Comparison of ENCODE assay signal across 1 cellular context in the genomic region with DNA sequence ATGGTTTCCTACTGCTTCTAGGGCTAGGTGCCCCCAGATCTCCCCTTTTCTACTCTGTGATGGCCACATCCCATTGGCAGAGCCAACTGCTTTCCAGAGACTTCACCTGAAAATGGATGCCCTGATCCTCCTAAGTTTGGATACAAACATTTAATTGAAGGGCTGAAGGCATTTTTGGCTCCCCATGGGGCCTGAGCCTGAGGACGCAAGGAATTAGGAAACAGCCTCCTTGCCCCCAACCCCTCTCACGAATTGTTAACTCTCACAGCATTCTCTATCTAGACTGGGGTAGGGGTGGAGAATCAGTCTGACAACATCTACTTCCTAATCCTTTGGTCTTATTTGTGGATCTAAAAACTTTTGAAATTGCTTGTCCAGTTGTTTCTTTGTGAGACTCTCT.
TF ChIP-seq lines count a peak whose summit lies in the region.

No MANE protein-coding gene starts in this region.

TF ChIP-seq in GM23338, 12 proteins besides CTCF, POLR2A, EP300 and RAD21 (continued from another document):
- TF ChIP-seq STAT1 (IDR thresholded peaks at IDR 0.05; ENCODE audit: unreplicated experiment) (no peak), NANOG (IDR thresholded peaks at IDR 0.05; ENCODE audit: borderline replicate concordance) (no peak), JUNB (IDR thresholded peaks at IDR 0.05; ENCODE audit: unreplicated experiment) (no peak), CREB1 (CRISPR knock-in tag; IDR thresholded peaks at IDR 0.05; ENCODE audit: low read depth) (no peak), EZH2phosphoT487 (IDR thresholded peaks at IDR 0.05; ENCODE audit: unreplicated experiment) (no peak)
- TF ChIP-seq, protein P1, sequence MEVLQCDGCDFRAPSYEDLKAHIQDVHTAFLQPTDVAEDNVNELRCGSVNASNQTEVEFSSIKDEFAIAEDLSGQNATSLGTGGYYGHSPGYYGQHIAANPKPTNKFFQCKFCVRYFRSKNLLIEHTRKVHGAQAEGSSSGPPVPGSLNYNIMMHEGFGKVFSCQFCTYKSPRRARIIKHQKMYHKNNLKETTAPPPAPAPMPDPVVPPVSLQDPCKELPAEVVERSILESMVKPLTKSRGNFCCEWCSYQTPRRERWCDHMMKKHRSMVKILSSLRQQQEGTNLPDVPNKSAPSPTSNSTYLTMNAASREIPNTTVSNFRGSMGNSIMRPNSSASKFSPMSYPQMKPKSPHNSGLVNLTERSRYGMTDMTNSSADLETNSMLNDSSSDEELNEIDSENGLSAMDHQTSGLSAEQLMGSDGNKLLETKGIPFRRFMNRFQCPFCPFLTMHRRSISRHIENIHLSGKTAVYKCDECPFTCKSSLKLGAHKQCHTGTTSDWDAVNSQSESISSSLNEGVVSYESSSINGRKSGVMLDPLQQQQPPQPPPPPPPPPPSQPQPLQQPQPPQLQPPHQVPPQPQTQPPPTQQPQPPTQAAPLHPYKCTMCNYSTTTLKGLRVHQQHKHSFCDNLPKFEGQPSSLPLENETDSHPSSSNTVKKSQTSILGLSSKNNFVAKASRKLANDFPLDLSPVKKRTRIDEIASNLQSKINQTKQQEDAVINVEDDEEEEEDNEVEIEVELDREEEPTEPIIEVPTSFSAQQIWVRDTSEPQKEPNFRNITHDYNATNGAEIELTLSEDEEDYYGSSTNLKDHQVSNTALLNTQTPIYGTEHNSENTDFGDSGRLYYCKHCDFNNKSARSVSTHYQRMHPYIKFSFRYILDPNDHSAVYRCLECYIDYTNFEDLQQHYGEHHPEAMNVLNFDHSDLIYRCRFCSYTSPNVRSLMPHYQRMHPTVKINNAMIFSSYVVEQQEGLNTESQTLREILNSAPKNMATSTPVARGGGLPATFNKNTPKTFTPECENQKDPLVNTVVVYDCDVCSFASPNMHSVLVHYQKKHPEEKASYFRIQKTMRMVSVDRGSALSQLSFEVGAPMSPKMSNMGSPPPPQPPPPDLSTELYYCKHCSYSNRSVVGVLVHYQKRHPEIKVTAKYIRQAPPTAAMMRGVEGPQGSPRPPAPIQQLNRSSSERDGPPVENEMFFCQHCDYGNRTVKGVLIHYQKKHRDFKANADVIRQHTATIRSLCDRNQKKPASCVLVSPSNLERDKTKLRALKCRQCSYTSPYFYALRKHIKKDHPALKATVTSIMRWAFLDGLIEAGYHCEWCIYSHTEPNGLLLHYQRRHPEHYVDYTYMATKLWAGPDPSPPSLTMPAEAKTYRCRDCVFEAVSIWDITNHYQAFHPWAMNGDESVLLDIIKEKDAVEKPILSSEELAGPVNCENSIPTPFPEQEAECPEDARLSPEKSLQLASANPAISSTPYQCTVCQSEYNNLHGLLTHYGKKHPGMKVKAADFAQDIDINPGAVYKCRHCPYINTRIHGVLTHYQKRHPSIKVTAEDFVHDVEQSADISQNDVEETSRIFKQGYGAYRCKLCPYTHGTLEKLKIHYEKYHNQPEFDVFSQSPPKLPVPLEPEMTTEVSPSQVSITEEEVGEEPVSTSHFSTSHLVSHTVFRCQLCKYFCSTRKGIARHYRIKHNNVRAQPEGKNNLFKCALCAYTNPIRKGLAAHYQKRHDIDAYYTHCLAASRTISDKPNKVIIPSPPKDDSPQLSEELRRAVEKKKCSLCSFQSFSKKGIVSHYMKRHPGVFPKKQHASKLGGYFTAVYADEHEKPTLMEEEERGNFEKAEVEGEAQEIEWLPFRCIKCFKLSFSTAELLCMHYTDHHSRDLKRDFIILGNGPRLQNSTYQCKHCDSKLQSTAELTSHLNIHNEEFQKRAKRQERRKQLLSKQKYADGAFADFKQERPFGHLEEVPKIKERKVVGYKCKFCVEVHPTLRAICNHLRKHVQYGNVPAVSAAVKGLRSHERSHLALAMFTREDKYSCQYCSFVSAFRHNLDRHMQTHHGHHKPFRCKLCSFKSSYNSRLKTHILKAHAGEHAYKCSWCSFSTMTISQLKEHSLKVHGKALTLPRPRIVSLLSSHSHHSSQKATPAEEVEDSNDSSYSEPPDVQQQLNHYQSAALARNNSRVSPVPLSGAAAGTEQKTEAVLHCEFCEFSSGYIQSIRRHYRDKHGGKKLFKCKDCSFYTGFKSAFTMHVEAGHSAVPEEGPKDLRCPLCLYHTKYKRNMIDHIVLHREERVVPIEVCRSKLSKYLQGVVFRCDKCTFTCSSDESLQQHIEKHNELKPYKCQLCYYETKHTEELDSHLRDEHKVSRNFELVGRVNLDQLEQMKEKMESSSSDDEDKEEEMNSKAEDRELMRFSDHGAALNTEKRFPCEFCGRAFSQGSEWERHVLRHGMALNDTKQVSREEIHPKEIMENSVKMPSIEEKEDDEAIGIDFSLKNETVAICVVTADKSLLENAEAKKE (CRISPR knock-in tag; IDR thresholded peaks at IDR 0.05) = no peak
